In genomic region chr5:139228201-139228796, GRCh38 we compare ENCODE assay signal across 34 cellular contexts.
"Had no signal": no experiment of that assay in that cellular context is flagged by ENCODE, and none has a peak within 500 bp of the region (broad histone marks: within the 10 kb centered on the region; RNA-seq: fewer than 3 reads in every experiment).

No MANE protein-coding gene starts in this region.

- H3K36me3 Mint-ChIP-seq: activated naive CD4-positive, alpha-beta T cell treated with anti-CD3 and anti-CD28 coated beads, Interleukin-2, amount 50 U/mL, for 24 hours; brain had no signal

- H3K27ac Mint-ChIP-seq: activated CD8-positive, alpha-beta T cell treated with anti-CD3 and anti-CD28 coated beads, Interleukin-2, amount 10 ng/mL, durations not matched to agents 7 days and 5 days; activated naive CD4-positive, alpha-beta T cell treated with anti-CD3 and anti-CD28 coated beads, Interleukin-2, amount 50 U/mL, for 24 hours; activated naive CD8-positive, alpha-beta T cell treated with anti-CD3 and anti-CD28 coated beads, Interleukin-2, amount 50 U/mL, for 24 hours; activated T-helper 1 cell treated with anti-CD3 and anti-CD28 coated beads, Interleukin-12 subunit alpha, Interleukin-12 subunit beta, Interleukin-2, Interleukin-4 antibody, amounts not matched to agents 30 ng/mL and 10 ng/mL and 1 ng/mL, durations not matched to agents 14 hours and 24 hours and 36 hours; brain; T-helper 1 cell treated with Interleukin-12 subunit alpha and Interleukin-12 subunit beta and Interleukin-4 antibody, amounts not matched to agents 30 μg/mL and 1 μg/mL, for 36 hours had no signal

- H3K4me1 Mint-ChIP-seq: activated naive CD4-positive, alpha-beta T cell treated with anti-CD3 and anti-CD28 coated beads, Interleukin-2, amount 50 U/mL, for 24 hours; activated naive CD8-positive, alpha-beta T cell treated with anti-CD3 and anti-CD28 coated beads, Interleukin-2, amount 50 U/mL, for 24 hours had no signal

- H3K9me3 ChIP-seq: SK-N-SH had no signal

- H3K9me3 Mint-ChIP-seq: activated naive CD4-positive, alpha-beta T cell treated with anti-CD3 and anti-CD28 coated beads, Interleukin-2, amount 50 U/mL, for 24 hours; activated naive CD8-positive, alpha-beta T cell treated with anti-CD3 and anti-CD28 coated beads, Interleukin-2, amount 50 U/mL, for 24 hours; activated T-helper 1 cell treated with anti-CD3 and anti-CD28 coated beads, Interleukin-12 subunit alpha, Interleukin-12 subunit beta, Interleukin-2, Interleukin-4 antibody, amounts not matched to agents 30 ng/mL and 10 ng/mL and 1 ng/mL, durations not matched to agents 14 hours and 24 hours and 36 hours; T-helper 1 cell treated with Interleukin-12 subunit alpha and Interleukin-12 subunit beta and Interleukin-4 antibody, amounts not matched to agents 30 μg/mL and 1 μg/mL, for 36 hours had no signal

- ATAC-seq: activated CD4-positive, CD25-positive, alpha-beta regulatory T cell treated with anti-CD3 and anti-CD28 coated beads, Interleukin-2, amount 50 U/mL, for 24 hours; activated CD8-positive, alpha-beta T cell treated with anti-CD3 and anti-CD28 coated beads, Interleukin-2, amount 10 ng/mL, durations not matched to agents 7 days and 5 days; activated naive CD8-positive, alpha-beta T cell treated with anti-CD3 and anti-CD28 coated beads, Interleukin-2, amount 50 U/mL, for 24 hours; Panc1; Right ventricle myocardium inferior had no signal

- H3K9ac ChIP-seq: SK-N-SH had no signal

- H3K4me2 ChIP-seq: SK-N-SH had no signal

- DNase-seq: activated CD4-positive, alpha-beta T cell treated with anti-CD3 and anti-CD28 coated beads for 4 hours; activated CD4-positive, alpha-beta T cell treated with anti-CD3 and anti-CD28 coated beads, Interleukin-2, amount 50 U/mL, for 4 hours; activated CD8-positive, alpha-beta memory T cell treated with anti-CD3 and anti-CD28 coated beads, Interleukin-2, amount 50 U/mL, for 48 hours; activated CD8-positive, alpha-beta T cell treated with anti-CD3 and anti-CD28 coated beads, Interleukin-2, amount 10 ng/mL, durations not matched to agents 7 days and 5 days; activated effector memory CD4-positive, alpha-beta T cell treated with Interleukin-2 at 50 U/mL for 16 hours; activated naive CD4-positive, alpha-beta T cell; activated naive CD8-positive, alpha-beta T cell treated with anti-CD3 and anti-CD28 coated beads, Interleukin-2, amount 50 U/mL, for 24 hours; activated T-cell treated with anti-CD3 and anti-CD28 coated beads, Interleukin-2, amount 50 U/mL, for 1 hour; amygdala; IMR-90; Kasumi-1; KBM-7; NCI-H1092; NCI-H1417 treated with DMSO at 0.1 percent for 48 hours; NCI-H1694; NCI-H2029; NCI-H2107; NCI-H2171 treated with DMSO at 0.1 percent for 48 hours; NCI-H345; NCI-H510A; NCI-H526 treated with DMSO at 0.1 percent for 48 hours; NCI-H82; NK-92 treated with Interleukin-12 subunit alpha and Interleukin-12 subunit beta, amount 100 ng/mL, for 24 hours; OCI-M1; RPMI8226; SK-N-SH; SW 1271 had no signal

- H3K4me3 Mint-ChIP-seq: activated CD8-positive, alpha-beta T cell treated with anti-CD3 and anti-CD28 coated beads, Interleukin-2, amount 10 ng/mL, durations not matched to agents 7 days and 5 days; activated naive CD4-positive, alpha-beta T cell treated with anti-CD3 and anti-CD28 coated beads, Interleukin-2, amount 50 U/mL, for 24 hours; activated naive CD8-positive, alpha-beta T cell treated with anti-CD3 and anti-CD28 coated beads, Interleukin-2, amount 50 U/mL, for 24 hours; activated T-helper 1 cell treated with anti-CD3 and anti-CD28 coated beads, Interleukin-12 subunit alpha, Interleukin-12 subunit beta, Interleukin-2, Interleukin-4 antibody, amounts not matched to agents 30 ng/mL and 10 ng/mL and 1 ng/mL, durations not matched to agents 14 hours and 24 hours and 36 hours; brain; T-helper 1 cell treated with Interleukin-12 subunit alpha and Interleukin-12 subunit beta and Interleukin-4 antibody, amounts not matched to agents 30 μg/mL and 1 μg/mL, for 36 hours had no signal

- H3K9me2 ChIP-seq: SK-N-SH had no signal

- H3K27me3 Mint-ChIP-seq: activated naive CD4-positive, alpha-beta T cell treated with anti-CD3 and anti-CD28 coated beads, Interleukin-2, amount 50 U/mL, for 24 hours; activated naive CD8-positive, alpha-beta T cell treated with anti-CD3 and anti-CD28 coated beads, Interleukin-2, amount 50 U/mL, for 24 hours; brain had no signal
